16 cellular contexts compared by ENCODE assay signal in the genomic region with DNA sequence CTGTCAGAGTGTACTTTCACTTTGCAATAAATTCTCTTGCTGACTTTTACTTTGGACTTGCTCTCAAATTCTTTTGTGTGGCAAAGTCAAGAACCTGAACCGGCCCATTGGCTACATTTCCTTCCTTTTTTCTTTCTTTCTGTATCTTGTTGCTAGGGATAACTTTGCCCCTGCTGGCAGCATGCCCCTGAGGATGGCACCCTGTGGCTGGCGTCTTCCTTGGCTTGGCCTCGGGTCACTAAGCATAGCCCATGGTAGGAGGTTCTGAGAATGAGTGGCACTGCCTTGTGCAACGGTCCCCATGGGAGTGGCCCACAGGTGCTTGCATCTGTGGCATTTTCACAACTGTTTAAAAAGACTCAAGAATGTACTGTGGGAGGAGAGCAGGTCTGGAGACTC. TPM values are rescaled to one million over a fixed set of nuclear protein-coding genes. Genes with fewer than 3 reads are reported as not detected.
A peak's percentile ranks its signal among the peaks of the same experiment; 100 is the strongest.
DNase-seq lines count a peak whose midpoint lies in the region; ATAC-seq and TF ChIP-seq lines count a peak whose summit lies in the region.
"Had no signal": no experiment of that assay in that cellular context is flagged by ENCODE, and none has a peak within 500 bp of the region (broad histone marks: within the 10 kb centered on the region; RNA-seq: fewer than 3 reads in every experiment).

No MANE protein-coding gene starts in this region.

- H3K9ac ChIP-seq in Loucy (ENCODE audit: low read depth, low read length, poor library complexity, severe bottlenecking) (peak overlapping the region; percentile 55), endodermal cell (ENCODE audit: extremely low read depth, low read length, poor library complexity, severe bottlenecking) (no peak overlapping the region)

- WGBS in stomach, 5 donors = 39 to 55% (median 44%) methylated on average over 4 of the region's 4 CpGs
- WGBS in endodermal cell (ENCODE audit: insufficient coverage in 1 of 2, insufficient read length in 1 of 2), 2 experiments = 80 to 100% methylated on average over 1 to 4 of the region's 4 CpGs

- no peaks in the 10 kb centered on the region for H3K9me3 Mint-ChIP-seq in central memory CD8-positive, alpha-beta T cell
- no peaks in the 10 kb centered on the region for H3K9me3 Mint-ChIP-seq in endodermal cell

- no peaks in the 10 kb centered on the region for H3K9me3 ChIP-seq in Loucy (ENCODE audit: insufficient read depth, low read depth, low read length)
- no peaks in the 10 kb centered on the region for H3K9me3 ChIP-seq in stomach
- H3K9me3 ChIP-seq in endodermal cell (ENCODE audit: control insufficient read depth, low read length) = no peaks in the 10 kb centered on the region
- H3K9me3 ChIP-seq: vagina had no signal

- H3K27ac Mint-ChIP-seq in central memory CD8-positive, alpha-beta T cell (ENCODE audit: low read depth) = peak overlapping the region; percentile 44
- H3K27ac Mint-ChIP-seq in endodermal cell = no peak overlapping the region

- H3K4me1 Mint-ChIP-seq in central memory CD8-positive, alpha-beta T cell = peaks cover 66% of the 10 kb centered on the region
- H3K4me1 Mint-ChIP-seq in endodermal cell = no peaks in the 10 kb centered on the region

- TF ChIP-seq POLR2A in stomach (IDR thresholded peaks at IDR 0.05) = no peak

- H3F3A ChIP-seq in Loucy (ENCODE audit: low read depth) = no peaks in the 10 kb centered on the region

- H2AFZ ChIP-seq in Loucy (ENCODE audit: low read length) = 0 out of 2 replicates have a peak overlapping the region, but pooled peaks have one; percentile 47
- H2AFZ ChIP-seq: hepatocyte had no signal

- H3K36me3 ChIP-seq in Loucy (ENCODE audit: insufficient read depth, low read length) = no peaks in the 10 kb centered on the region
- H3K36me3 ChIP-seq in stomach = no peaks in the 10 kb centered on the region
- no peaks in the 10 kb centered on the region for H3K36me3 ChIP-seq in endodermal cell (ENCODE audit: control insufficient read depth, insufficient read depth, low read length)
- H3K36me3 ChIP-seq: vagina had no signal

- TF ChIP-seq EP300 in stomach (IDR thresholded peaks at IDR 0.05) = no peak

- peak; percentile 1 for ATAC-seq in central memory CD8-positive, alpha-beta T cell (replicated peaks; ENCODE audit: extremely low read depth, poor library complexity, severe bottlenecking)

- H4K20me1 ChIP-seq in Loucy (ENCODE audit: insufficient read depth, low read length, poor library complexity, severe bottlenecking) = no peaks in the 10 kb centered on the region

- H3K4me2 ChIP-seq in Loucy (ENCODE audit: low read depth, low read length, poor library complexity, severe bottlenecking) = peak overlapping the region; percentile 88
- H3K4me2 ChIP-seq: hepatocyte had no signal

- H3K4me3 ChIP-seq in Loucy (ENCODE audit: low read length, poor library complexity, severe bottlenecking) = peak overlapping the region; percentile 69
- no peak overlapping the region for H3K4me3 ChIP-seq in stomach
- no peak overlapping the region for H3K4me3 ChIP-seq in endodermal cell (ENCODE audit: low read length)
- H3K4me3 ChIP-seq: hepatocyte, lung, vagina had no signal

- H3K4me3 Mint-ChIP-seq in central memory CD8-positive, alpha-beta T cell = peak overlapping the region; percentile 69
- H3K4me3 Mint-ChIP-seq in endodermal cell = no peak overlapping the region

- DNase-seq in activated T-cell treated with anti-CD3 and anti-CD28 coated beads, Interleukin-2, amount 50 U/mL, for 1 hour = peak; percentile 31
- DNase-seq in activated T-cell treated with anti-CD3 and anti-CD28 coated beads for 4 hours (no peak), stomach (no peak), endodermal cell (no peak), posterior cingulate gyrus (no peak), COLO668 (lab: John Stamatoyannopoulos, UW; ENCODE audit: unreplicated experiment) (no peak)
- DNase-seq in central memory CD8-positive, alpha-beta T cell (ENCODE audit: low spot score in 2 of 2) = no peak
- DNase-seq: KG1; NCI-H526 treated with DMSO at 0.1 percent for 48 hours; occipital lobe; SHP77; stimulated activated CD4-positive, alpha-beta T cell treated with anti-CD3 and anti-CD28 coated beads, Interleukin-12 subunit alpha, Interleukin-12 subunit beta, amount 100 ng/mL, for 4 hours had no signal

- TF ChIP-seq CTCF in Loucy (conservative IDR thresholded peaks at IDR 0.05; ENCODE audit: low read length) (no peak), stomach (IDR thresholded peaks at IDR 0.05) (no peak), endodermal cell (conservative IDR thresholded peaks at IDR 0.05) (no peak)

- H3K27me3 ChIP-seq in Loucy (ENCODE audit: insufficient read depth, low read length, poor library complexity, severe bottlenecking) (no peaks in the 10 kb centered on the region), stomach (peaks cover 0 to 35% (median 0%) of the 10 kb centered on the region in 3 donors), endodermal cell (ENCODE audit: control insufficient read depth, insufficient read depth, low read length, poor library complexity, severe bottlenecking) (peaks cover 45% of the 10 kb centered on the region)
- H3K27me3 ChIP-seq: vagina had no signal

- peaks cover 1% of the 10 kb centered on the region for H3K36me3 Mint-ChIP-seq in central memory CD8-positive, alpha-beta T cell (ENCODE audit: insufficient read depth)
- H3K36me3 Mint-ChIP-seq in endodermal cell (ENCODE audit: low read depth) = no peaks in the 10 kb centered on the region

- peaks cover 19% of the 10 kb centered on the region for H3K4me1 ChIP-seq in Loucy (ENCODE audit: insufficient read depth, low read length, poor library complexity, severe bottlenecking)
- H3K4me1 ChIP-seq in stomach = peaks cover 0 to 12% (median 0%) of the 10 kb centered on the region in 4 donors
- no peaks in the 10 kb centered on the region for H3K4me1 ChIP-seq in endodermal cell (ENCODE audit: control insufficient read depth, insufficient read depth, low read length)
- H3K4me1 ChIP-seq: vagina had no signal

- no peaks in the 10 kb centered on the region for H3K79me2 ChIP-seq in Loucy (ENCODE audit: insufficient read depth, low read length)
- H3K79me2 ChIP-seq: hepatocyte had no signal

- intact Hi-C loops in stomach (cut with DNase I; ENCODE audit: low total_unique reads) = loop anchor here (5.0 kb wide), 1 partner anchor 128 kb away; no protein-coding TSS in a partner anchor
- intact Hi-C loops in posterior cingulate gyrus (cut with DNase I) = loop anchor here (5.0 to 10.0 kb wide), 2 partner anchors 43 to 306 kb away; no protein-coding TSS in a partner anchor

- no peaks in the 10 kb centered on the region for H3K27me3 Mint-ChIP-seq in central memory CD8-positive, alpha-beta T cell
- H3K27me3 Mint-ChIP-seq in endodermal cell (ENCODE audit: insufficient read depth) = peaks cover 50% of the 10 kb centered on the region

- no peaks in the 10 kb centered on the region for H3K9me2 ChIP-seq in Loucy (replicated peaks; ENCODE audit: low read depth, low read length)

- H3K27ac ChIP-seq in stomach (peak overlapping the region in 3 of 5 donors; percentile 7 to 66 (median 41)), endodermal cell (ENCODE audit: low read depth, low read length) (no peak overlapping the region)
- H3K27ac ChIP-seq: hepatocyte, vagina had no signal

RNA-seq across cellular contexts. Expression of a gene that starts 14.1 kb away (rescaled TPM):
- total RNA-seq in stomach = 100 to 1,000 TPM in 3 of 5 donors, 10 to 100 TPM in 2; 32.7 to 115 (median 108) TPM
- 100 to 1,000 TPM in 1 of 3 donors, 10 to 100 TPM in 2; 17.2 to 164 (median 44.4) TPM for polyA plus RNA-seq in stomach
- total RNA-seq in endodermal cell = 1 to 10 TPM in 1 of 2 donors, under 1 TPM in 1; 0.48 to 3.9 TPM
- 2.4 TPM for polyA plus RNA-seq in endodermal cell (2013, experiment 1 of 2)
- polyA plus RNA-seq in endodermal cell (2013, experiment 2 of 2) = 2.7 TPM

RNA-seq across cellular contexts. Expression of a gene that starts 28.2 kb away (rescaled TPM):
- not detected for total RNA-seq in stomach
- under 1 TPM in 1 of 3 donors, not detected in 2; 0.08 TPM for polyA plus RNA-seq in stomach
- total RNA-seq in endodermal cell = under 1 TPM; 0.24 to 0.59 TPM
- 0.11 TPM for polyA plus RNA-seq in endodermal cell (2013, experiment 1 of 2)
- not detected for polyA plus RNA-seq in endodermal cell (2013, experiment 2 of 2)
- total RNA-seq: hepatocyte, occipital lobe had no signal
- polyA plus RNA-seq: hepatocyte had no signal

RNA-seq across cellular contexts. Expression of a gene that starts 52.3 kb away (rescaled TPM):
- total RNA-seq in stomach (not detected), endodermal cell (not detected)
- not detected for polyA plus RNA-seq in stomach
- not detected for polyA plus RNA-seq in endodermal cell (2013, experiment 1 of 2)
- not detected for polyA plus RNA-seq in endodermal cell (2013, experiment 2 of 2)
- total RNA-seq: hepatocyte, lung, occipital lobe, vagina had no signal
- polyA plus RNA-seq: hepatocyte, lung had no signal

Comparison
In these comparisons a context has a peak if more than half of its experiments do, and no peak if none do; other contexts are left out.
1. RNA of a gene that starts 14.1 kb away (total RNA-seq): 32.7 to 115 TPM in stomach; 0.48 to 3.9 TPM in endodermal cell; every median in the first group is over 4 times any median in the second.